Comparison of ENCODE assay signal across 1 cellular context in genomic region chr12:46371718-46372130, GRCh38.
A peak's percentile ranks its signal among the peaks of the same experiment; 100 is the strongest.
TF ChIP-seq lines count a peak whose summit lies in the region.

No MANE protein-coding gene starts in this region.

TF ChIP-seq in HepG2, 621 proteins besides CTCF, POLR2A, EP300 and RAD21 (continued from another document):
- 0 out of 2 replicates have a peak, but pooled peaks have one; percentile 18 for TF ChIP-seq SNAPC4 (CRISPR knock-in tag; IDR thresholded peaks at IDR 0.05)
- no peak for TF ChIP-seq ELF1 (CRISPR knock-in tag; IDR thresholded peaks at IDR 0.05)
- 0 out of 2 replicates have a peak, but pooled peaks have one; percentile 31 for TF ChIP-seq ZNF615 (CRISPR knock-in tag; IDR thresholded peaks at IDR 0.05; ENCODE audit: borderline replicate concordance)
